ENCODE assay signal across 8 cellular contexts in genomic region chr14:70821581-70821915, GRCh38. TPM values are rescaled to one million over a fixed set of nuclear protein-coding genes. Genes with fewer than 3 reads are reported as not detected.
DNase-seq lines count a peak whose midpoint lies in the region; ATAC-seq and TF ChIP-seq lines count a peak whose summit lies in the region.

No MANE protein-coding gene starts in this region.

- peaks cover 0 to 27% (median 9%) of the 10 kb centered on the region in 3 donors for H3K4me1 ChIP-seq in gastroesophageal sphincter
- H3K4me1 ChIP-seq in gastrocnemius medialis = peaks cover 10 to 14% of the 10 kb centered on the region in 2 donors

- peaks cover 25% of the 10 kb centered on the region for H3K4me1 Mint-ChIP-seq in T-helper 2 cell treated with Interferon-gamma antibody and Interleukin-4, amounts not matched to agents 5 μg/mL and 100 μg/mL, for 36 hours (ENCODE audit: low read depth)

- peak overlapping the region in 2 of 4 donors; percentile 1 to 58 for H3K27ac ChIP-seq in gastroesophageal sphincter
- H3K27ac ChIP-seq in gastrocnemius medialis = peak overlapping the region in 1 of 4 donors; percentile 16

- TF ChIP-seq POLR2A in gastroesophageal sphincter (IDR thresholded peaks at IDR 0.05) = no peak
- no peak for TF ChIP-seq POLR2A in gastrocnemius medialis (IDR thresholded peaks at IDR 0.05)

- no peak for TF ChIP-seq EP300 in gastroesophageal sphincter (IDR thresholded peaks at IDR 0.05)

- no peaks in the 10 kb centered on the region for H3K9me3 ChIP-seq in gastroesophageal sphincter
- H3K9me3 ChIP-seq in gastrocnemius medialis = no peaks in the 10 kb centered on the region

- H3K36me3 ChIP-seq in gastroesophageal sphincter (no peaks in the 10 kb centered on the region), gastrocnemius medialis (no peaks in the 10 kb centered on the region)

- peaks cover 32% of the 10 kb centered on the region for H3K27me3 ChIP-seq in gastroesophageal sphincter
- H3K27me3 ChIP-seq in gastrocnemius medialis = peaks cover 2 to 9% (median 6%) of the 10 kb centered on the region in 3 donors

- peaks cover 37% of the 10 kb centered on the region for H3K27me3 Mint-ChIP-seq in T-helper 2 cell treated with Interferon-gamma antibody and Interleukin-4, amounts not matched to agents 5 μg/mL and 100 μg/mL, for 36 hours (ENCODE audit: low read depth)

- TF ChIP-seq CTCF in gastroesophageal sphincter (IDR thresholded peaks at IDR 0.05) (no peak), gastrocnemius medialis (IDR thresholded peaks at IDR 0.05 in 4 of 5, conservative IDR thresholded peaks at IDR 0.05 in 1 of 5) (no peak)

- H3K9me3 Mint-ChIP-seq in T-helper 2 cell treated with Interferon-gamma antibody and Interleukin-4, amounts not matched to agents 5 μg/mL and 100 μg/mL, for 36 hours = no peaks in the 10 kb centered on the region

- peak overlapping the region; percentile 87 for H3K4me3 Mint-ChIP-seq in T-helper 2 cell treated with Interferon-gamma antibody and Interleukin-4, amounts not matched to agents 5 μg/mL and 100 μg/mL, for 36 hours

- ATAC-seq in GM18511 (IDR thresholded peaks at IDR 0.05; ENCODE audit: unreplicated experiment) (peak; percentile 25), gastroesophageal sphincter (no peak), gastrocnemius medialis (no peak), HG02759 (IDR thresholded peaks at IDR 0.05; ENCODE audit: unreplicated experiment) (no peak), GM21515 (IDR thresholded peaks at IDR 0.05; ENCODE audit: unreplicated experiment) (no peak)

- 4% methylated on average over 5 of the region's 23 CpGs; no CpG with 5 or more reads in 1 of the 2 donors for WGBS in gastroesophageal sphincter (ENCODE audit: low coverage in 1 of 2), 2 donors

- intact Hi-C loops in gastrocnemius medialis (cut with DNase I; ENCODE audit: low total_unique reads) = loop anchor here (5.0 kb wide), 1 partner anchor 151 kb away; no protein-coding TSS in a partner anchor

- H3K4me3 ChIP-seq in gastroesophageal sphincter (peak overlapping the region; percentile 37 to 67), gastrocnemius medialis (peak overlapping the region; percentile 57 to 99 (median 71))

- in situ Hi-C loops in gastrocnemius medialis (cut with MboI; ENCODE audit: low sequenced_read_pairs in 4 of 4) = loop anchor here in 2 of 4 donors (5.0 to 25.0 kb wide), 2 partner anchors 141 to 151 kb away; no protein-coding TSS in a partner anchor

- H3K36me3 Mint-ChIP-seq in T-helper 2 cell treated with Interferon-gamma antibody and Interleukin-4, amounts not matched to agents 5 μg/mL and 100 μg/mL, for 36 hours (ENCODE audit: low read depth) = no peaks in the 10 kb centered on the region

- H3K27ac Mint-ChIP-seq in T-helper 2 cell treated with Interferon-gamma antibody and Interleukin-4, amounts not matched to agents 5 μg/mL and 100 μg/mL, for 36 hours = no peak overlapping the region

- DNase-seq in T-helper 2 cell treated with Interferon-gamma antibody and Interleukin-4, amounts not matched to agents 5 μg/mL and 100 μg/mL, for 36 hours (ENCODE audit: low spot score) = no peak
- DNase-seq in gastrocnemius medialis (no peak), GOT3 (lab: John Stamatoyannopoulos, UW) (no peak), GF-D8 (lab: John Stamatoyannopoulos, UW) (no peak)

RNA-seq across cellular contexts. Expression of gene MAP3K9, which starts 12.2 kb away (rescaled TPM):
- total RNA-seq in gastroesophageal sphincter (1 to 10 TPM in 2 of 4 donors, under 1 TPM in 2; 0.62 to 2.4 (median 0.97) TPM), gastrocnemius medialis (1 to 10 TPM; 2.4 to 5.0 (median 2.5) TPM)
